In the genomic region with DNA sequence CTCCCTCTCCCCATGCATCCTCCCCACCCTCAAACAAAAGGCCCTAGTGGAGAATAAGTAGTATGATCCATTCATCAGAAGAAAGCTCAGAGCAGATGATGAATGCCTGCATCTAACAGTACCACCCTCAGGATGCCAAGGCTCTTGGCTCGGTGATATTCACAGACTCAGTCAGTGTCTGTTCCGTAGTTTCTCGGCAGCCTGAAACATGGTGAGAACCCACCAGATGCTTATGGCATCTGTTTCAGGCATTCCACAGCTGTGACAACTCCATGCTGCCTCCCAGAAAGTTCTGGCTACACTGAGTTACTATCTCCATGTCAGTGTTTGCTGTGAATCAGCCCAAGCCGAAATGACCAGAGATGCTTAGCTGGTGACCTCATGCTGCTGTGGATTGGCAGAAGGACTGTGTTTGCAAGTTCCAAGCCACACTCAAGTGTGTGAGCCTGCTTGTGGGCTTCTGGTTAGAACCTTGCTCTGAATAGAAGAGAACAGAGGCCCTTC, we compare ENCODE assay signal across 1 cellular context.
TF ChIP-seq lines count a peak whose summit lies in the region.

No MANE protein-coding gene starts in this region.

TF ChIP-seq in HepG2, 621 proteins besides CTCF, POLR2A, EP300 and RAD21:
- TF ChIP-seq, protein P1, sequence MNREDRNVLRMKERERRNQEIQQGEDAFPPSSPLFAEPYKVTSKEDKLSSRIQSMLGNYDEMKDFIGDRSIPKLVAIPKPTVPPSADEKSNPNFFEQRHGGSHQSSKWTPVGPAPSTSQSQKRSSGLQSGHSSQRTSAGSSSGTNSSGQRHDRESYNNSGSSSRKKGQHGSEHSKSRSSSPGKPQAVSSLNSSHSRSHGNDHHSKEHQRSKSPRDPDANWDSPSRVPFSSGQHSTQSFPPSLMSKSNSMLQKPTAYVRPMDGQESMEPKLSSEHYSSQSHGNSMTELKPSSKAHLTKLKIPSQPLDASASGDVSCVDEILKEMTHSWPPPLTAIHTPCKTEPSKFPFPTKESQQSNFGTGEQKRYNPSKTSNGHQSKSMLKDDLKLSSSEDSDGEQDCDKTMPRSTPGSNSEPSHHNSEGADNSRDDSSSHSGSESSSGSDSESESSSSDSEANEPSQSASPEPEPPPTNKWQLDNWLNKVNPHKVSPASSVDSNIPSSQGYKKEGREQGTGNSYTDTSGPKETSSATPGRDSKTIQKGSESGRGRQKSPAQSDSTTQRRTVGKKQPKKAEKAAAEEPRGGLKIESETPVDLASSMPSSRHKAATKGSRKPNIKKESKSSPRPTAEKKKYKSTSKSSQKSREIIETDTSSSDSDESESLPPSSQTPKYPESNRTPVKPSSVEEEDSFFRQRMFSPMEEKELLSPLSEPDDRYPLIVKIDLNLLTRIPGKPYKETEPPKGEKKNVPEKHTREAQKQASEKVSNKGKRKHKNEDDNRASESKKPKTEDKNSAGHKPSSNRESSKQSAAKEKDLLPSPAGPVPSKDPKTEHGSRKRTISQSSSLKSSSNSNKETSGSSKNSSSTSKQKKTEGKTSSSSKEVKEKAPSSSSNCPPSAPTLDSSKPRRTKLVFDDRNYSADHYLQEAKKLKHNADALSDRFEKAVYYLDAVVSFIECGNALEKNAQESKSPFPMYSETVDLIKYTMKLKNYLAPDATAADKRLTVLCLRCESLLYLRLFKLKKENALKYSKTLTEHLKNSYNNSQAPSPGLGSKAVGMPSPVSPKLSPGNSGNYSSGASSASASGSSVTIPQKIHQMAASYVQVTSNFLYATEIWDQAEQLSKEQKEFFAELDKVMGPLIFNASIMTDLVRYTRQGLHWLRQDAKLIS (CRISPR knock-in tag; IDR thresholded peaks at IDR 0.05) = no peak
- TF ChIP-seq ZNF121 (CRISPR knock-in tag; IDR thresholded peaks at IDR 0.05) (no peak), RFXAP (CRISPR knock-in tag; IDR thresholded peaks at IDR 0.05; ENCODE audit: borderline replicate concordance) (no peak), RFX1 (IDR thresholded peaks at IDR 0.05) (no peak), SNAPC2 (CRISPR knock-in tag; IDR thresholded peaks at IDR 0.05) (no peak), ZNF670 (CRISPR knock-in tag; IDR thresholded peaks at IDR 0.05; ENCODE audit: borderline replicate concordance) (no peak), ZNF614 (CRISPR knock-in tag; IDR thresholded peaks at IDR 0.05; ENCODE audit: borderline replicate concordance) (no peak), SALL2 (CRISPR knock-in tag; IDR thresholded peaks at IDR 0.05) (no peak), POLR2G (IDR thresholded peaks at IDR 0.05; ENCODE audit: low read depth, low read length) (no peak), ZNF775 (CRISPR knock-in tag; IDR thresholded peaks at IDR 0.05; ENCODE audit: borderline replicate concordance) (no peak), HMG20B (CRISPR knock-in tag; conservative IDR thresholded peaks at IDR 0.05) (no peak), MTA1 (CRISPR knock-in tag; IDR thresholded peaks at IDR 0.05; ENCODE audit: borderline replicate concordance) (no peak), HNRNPH1 (optimal IDR thresholded peaks at IDR 0.05; ENCODE audit: low read depth, low read length) (no peak)
- TF ChIP-seq, protein P2, sequence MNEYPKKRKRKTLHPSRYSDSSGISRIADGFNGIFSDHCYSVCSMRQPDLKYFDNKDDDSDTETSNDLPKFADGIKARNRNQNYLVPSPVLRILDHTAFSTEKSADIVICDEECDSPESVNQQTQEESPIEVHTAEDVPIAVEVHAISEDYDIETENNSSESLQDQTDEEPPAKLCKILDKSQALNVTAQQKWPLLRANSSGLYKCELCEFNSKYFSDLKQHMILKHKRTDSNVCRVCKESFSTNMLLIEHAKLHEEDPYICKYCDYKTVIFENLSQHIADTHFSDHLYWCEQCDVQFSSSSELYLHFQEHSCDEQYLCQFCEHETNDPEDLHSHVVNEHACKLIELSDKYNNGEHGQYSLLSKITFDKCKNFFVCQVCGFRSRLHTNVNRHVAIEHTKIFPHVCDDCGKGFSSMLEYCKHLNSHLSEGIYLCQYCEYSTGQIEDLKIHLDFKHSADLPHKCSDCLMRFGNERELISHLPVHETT (CRISPR knock-in tag; conservative IDR thresholded peaks at IDR 0.05) = no peak
- TF ChIP-seq, protein P3, sequence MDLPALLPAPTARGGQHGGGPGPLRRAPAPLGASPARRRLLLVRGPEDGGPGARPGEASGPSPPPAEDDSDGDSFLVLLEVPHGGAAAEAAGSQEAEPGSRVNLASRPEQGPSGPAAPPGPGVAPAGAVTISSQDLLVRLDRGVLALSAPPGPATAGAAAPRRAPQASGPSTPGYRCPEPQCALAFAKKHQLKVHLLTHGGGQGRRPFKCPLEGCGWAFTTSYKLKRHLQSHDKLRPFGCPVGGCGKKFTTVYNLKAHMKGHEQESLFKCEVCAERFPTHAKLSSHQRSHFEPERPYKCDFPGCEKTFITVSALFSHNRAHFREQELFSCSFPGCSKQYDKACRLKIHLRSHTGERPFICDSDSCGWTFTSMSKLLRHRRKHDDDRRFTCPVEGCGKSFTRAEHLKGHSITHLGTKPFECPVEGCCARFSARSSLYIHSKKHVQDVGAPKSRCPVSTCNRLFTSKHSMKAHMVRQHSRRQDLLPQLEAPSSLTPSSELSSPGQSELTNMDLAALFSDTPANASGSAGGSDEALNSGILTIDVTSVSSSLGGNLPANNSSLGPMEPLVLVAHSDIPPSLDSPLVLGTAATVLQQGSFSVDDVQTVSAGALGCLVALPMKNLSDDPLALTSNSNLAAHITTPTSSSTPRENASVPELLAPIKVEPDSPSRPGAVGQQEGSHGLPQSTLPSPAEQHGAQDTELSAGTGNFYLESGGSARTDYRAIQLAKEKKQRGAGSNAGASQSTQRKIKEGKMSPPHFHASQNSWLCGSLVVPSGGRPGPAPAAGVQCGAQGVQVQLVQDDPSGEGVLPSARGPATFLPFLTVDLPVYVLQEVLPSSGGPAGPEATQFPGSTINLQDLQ (CRISPR knock-in tag; IDR thresholded peaks at IDR 0.05) = no peak
- TF ChIP-seq, protein P4, sequence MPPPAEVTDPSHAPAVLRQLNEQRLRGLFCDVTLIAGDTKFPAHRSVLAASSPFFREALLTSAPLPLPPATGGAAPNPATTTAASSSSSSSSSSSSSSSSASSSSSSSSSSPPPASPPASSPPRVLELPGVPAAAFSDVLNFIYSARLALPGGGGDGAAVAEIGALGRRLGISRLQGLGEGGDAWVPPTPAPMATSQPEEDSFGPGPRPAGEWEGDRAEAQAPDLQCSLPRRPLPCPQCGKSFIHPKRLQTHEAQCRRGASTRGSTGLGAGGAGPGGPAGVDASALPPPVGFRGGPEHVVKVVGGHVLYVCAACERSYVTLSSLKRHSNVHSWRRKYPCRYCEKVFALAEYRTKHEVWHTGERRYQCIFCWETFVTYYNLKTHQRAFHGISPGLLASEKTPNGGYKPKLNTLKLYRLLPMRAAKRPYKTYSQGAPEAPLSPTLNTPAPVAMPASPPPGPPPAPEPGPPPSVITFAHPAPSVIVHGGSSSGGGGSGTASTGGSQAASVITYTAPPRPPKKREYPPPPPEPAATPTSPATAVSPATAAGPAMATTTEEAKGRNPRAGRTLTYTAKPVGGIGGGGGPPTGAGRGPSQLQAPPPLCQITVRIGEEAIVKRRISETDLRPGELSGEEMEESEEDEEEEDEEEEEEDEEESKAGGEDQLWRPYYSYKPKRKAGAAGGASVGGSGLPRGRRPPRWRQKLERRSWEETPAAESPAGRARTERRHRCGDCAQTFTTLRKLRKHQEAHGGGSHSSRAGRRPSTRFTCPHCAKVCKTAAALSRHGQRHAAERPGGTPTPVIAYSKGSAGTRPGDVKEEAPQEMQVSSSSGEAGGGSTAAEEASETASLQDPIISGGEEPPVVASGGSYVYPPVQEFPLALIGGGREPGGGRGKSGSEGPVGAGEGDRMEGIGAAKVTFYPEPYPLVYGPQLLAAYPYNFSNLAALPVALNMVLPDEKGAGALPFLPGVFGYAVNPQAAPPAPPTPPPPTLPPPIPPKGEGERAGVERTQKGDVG (CRISPR knock-in tag; IDR thresholded peaks at IDR 0.05; ENCODE audit: borderline replicate concordance) = no peak
- TF ChIP-seq, protein P5, sequence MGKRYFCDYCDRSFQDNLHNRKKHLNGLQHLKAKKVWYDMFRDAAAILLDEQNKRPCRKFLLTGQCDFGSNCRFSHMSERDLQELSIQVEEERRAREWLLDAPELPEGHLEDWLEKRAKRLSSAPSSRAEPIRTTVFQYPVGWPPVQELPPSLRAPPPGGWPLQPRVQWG (CRISPR knock-in tag; IDR thresholded peaks at IDR 0.05; ENCODE audit: borderline replicate concordance, low read depth) = no peak
- TF ChIP-seq, protein P6, sequence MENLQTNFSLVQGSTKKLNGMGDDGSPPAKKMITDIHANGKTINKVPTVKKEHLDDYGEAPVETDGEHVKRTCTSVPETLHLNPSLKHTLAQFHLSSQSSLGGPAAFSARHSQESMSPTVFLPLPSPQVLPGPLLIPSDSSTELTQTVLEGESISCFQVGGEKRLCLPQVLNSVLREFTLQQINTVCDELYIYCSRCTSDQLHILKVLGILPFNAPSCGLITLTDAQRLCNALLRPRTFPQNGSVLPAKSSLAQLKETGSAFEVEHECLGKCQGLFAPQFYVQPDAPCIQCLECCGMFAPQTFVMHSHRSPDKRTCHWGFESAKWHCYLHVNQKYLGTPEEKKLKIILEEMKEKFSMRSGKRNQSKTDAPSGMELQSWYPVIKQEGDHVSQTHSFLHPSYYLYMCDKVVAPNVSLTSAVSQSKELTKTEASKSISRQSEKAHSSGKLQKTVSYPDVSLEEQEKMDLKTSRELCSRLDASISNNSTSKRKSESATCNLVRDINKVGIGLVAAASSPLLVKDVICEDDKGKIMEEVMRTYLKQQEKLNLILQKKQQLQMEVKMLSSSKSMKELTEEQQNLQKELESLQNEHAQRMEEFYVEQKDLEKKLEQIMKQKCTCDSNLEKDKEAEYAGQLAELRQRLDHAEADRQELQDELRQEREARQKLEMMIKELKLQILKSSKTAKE (CRISPR knock-in tag; IDR thresholded peaks at IDR 0.05; ENCODE audit: borderline replicate concordance) = no peak
